Comparison of ENCODE assay signal across 32 cellular contexts in genomic region chrX:4579999-4580398, GRCh38.
"Had no signal": no experiment of that assay in that cellular context is flagged by ENCODE, and none has a peak within 500 bp of the region (broad histone marks: within the 10 kb centered on the region; RNA-seq: fewer than 3 reads in every experiment).

No MANE protein-coding gene starts in this region.

- ATAC-seq: naive thymus-derived CD4-positive, alpha-beta T cell; natural killer cell; pancreas; psoas muscle; right cardiac atrium; sciatic nerve; stimulated activated memory B cell treated with anti-CD40 and anti-IgM and Interleukin-4, amounts not matched to agents 10 μg/mL and 1 μg/mL and 100 μg/mL, for 72 hours; stimulated activated naive CD8-positive, alpha-beta T cell treated with anti-CD3 and anti-CD28 coated beads, Interleukin-15, amount 100 ng/mL, for 72 hours; stimulated activated naive CD8-positive, alpha-beta T cell treated with anti-CD3 and anti-CD28 coated beads, Interleukin-15, Interleukin-2, amounts not matched to agents 100 U/mL and 50 U/mL, for 24 hours; upper lobe of right lung had no signal

- H3K4me3 Mint-ChIP-seq: naive thymus-derived CD4-positive, alpha-beta T cell; natural killer cell; nephron; neural crest cell; stimulated activated memory B cell treated with anti-CD40 and anti-IgM and Interleukin-4, amounts not matched to agents 10 μg/mL and 1 μg/mL and 100 μg/mL, for 72 hours; stimulated activated naive CD8-positive, alpha-beta T cell treated with anti-CD3 and anti-CD28 coated beads, Interleukin-15, amount 100 ng/mL, for 72 hours; type B pancreatic cell had no signal

- H3K36me3 Mint-ChIP-seq: naive thymus-derived CD4-positive, alpha-beta T cell; natural killer cell; stimulated activated memory B cell treated with anti-CD40 and anti-IgM and Interleukin-4, amounts not matched to agents 10 μg/mL and 1 μg/mL and 100 μg/mL, for 72 hours; type B pancreatic cell had no signal

- H3K27ac Mint-ChIP-seq: naive thymus-derived CD4-positive, alpha-beta T cell; natural killer cell; nephron; progenitor cell of endocrine pancreas; stimulated activated memory B cell treated with anti-CD40 and anti-IgM and Interleukin-4, amounts not matched to agents 10 μg/mL and 1 μg/mL and 100 μg/mL, for 72 hours; stimulated activated naive CD8-positive, alpha-beta T cell treated with anti-CD3 and anti-CD28 coated beads, Interleukin-15, amount 100 ng/mL, for 72 hours; type B pancreatic cell had no signal

- H3K4me3 ChIP-seq: pancreas, psoas muscle, skin epidermis, smooth muscle cell, spleen, suprapubic skin, testis, tibial artery, transverse colon, upper lobe of right lung, uterus had no signal

- DNase-seq: naive thymus-derived CD4-positive, alpha-beta T cell; natural killer cell; nucleus accumbens; pancreas; posterior cingulate gyrus; psoas muscle; right cardiac atrium; spleen; stimulated activated CD4-positive, alpha-beta T cell treated with anti-CD3 and anti-CD28 coated beads, Interleukin-12 subunit alpha, Interleukin-12 subunit beta, amount 100 ng/mL, for 4 hours; stimulated activated CD4-positive, alpha-beta T cell treated with anti-CD3 and anti-CD28 coated beads, Interleukin-1b, Interleukin-23, amount 100 ng/mL, for 48 hours; stimulated activated CD4-positive, alpha-beta T cell treated with anti-CD3 and anti-CD28 coated beads, Interleukin-4, amount 100 ng/mL, for 1 hour; stimulated activated CD4-positive, alpha-beta T cell treated with anti-CD3 and anti-CD28 coated beads, Interleukin-4, amount 100 ng/mL, for 4 hours; stimulated activated CD8-positive, alpha-beta memory T cell treated with anti-CD3 and anti-CD28 coated beads, Interleukin-4, amount 100 ng/mL, for 48 hours; stimulated activated naive CD4-positive, alpha-beta T cell; stimulated activated naive CD8-positive, alpha-beta T cell treated with anti-CD3 and anti-CD28 coated beads, Interleukin-15, amount 100 ng/mL, for 72 hours; stimulated activated naive CD8-positive, alpha-beta T cell treated with anti-CD3 and anti-CD28 coated beads, Interleukin-15, Interleukin-2, amounts not matched to agents 100 U/mL and 50 U/mL, for 24 hours; substantia nigra; testis; tibial artery; transverse colon; upper lobe of right lung; uterus had no signal

- H3K27ac ChIP-seq: neutrophil, pancreas, psoas muscle, skin epidermis, spleen, suprapubic skin, testis, tibial artery, transverse colon, upper lobe of right lung, uterus had no signal

- H3K27me3 Mint-ChIP-seq: naive thymus-derived CD4-positive, alpha-beta T cell; progenitor cell of endocrine pancreas; stimulated activated memory B cell treated with anti-CD40 and anti-IgM and Interleukin-4, amounts not matched to agents 10 μg/mL and 1 μg/mL and 100 μg/mL, for 72 hours; stimulated activated naive CD8-positive, alpha-beta T cell treated with anti-CD3 and anti-CD28 coated beads, Interleukin-15, amount 100 ng/mL, for 72 hours; type B pancreatic cell had no signal

- FAIRE-seq: pancreas had no signal

- H3K36me3 ChIP-seq: neutrophil, pancreas, spleen, suprapubic skin, tibial artery, transverse colon, upper lobe of right lung, uterus had no signal

- H3K27me3 ChIP-seq: neutrophil, spleen, suprapubic skin, testis, tibial artery, transverse colon, upper lobe of right lung, uterus had no signal

- H3K9me3 ChIP-seq: neutrophil, pancreas, psoas muscle, spleen, suprapubic skin, testis, tibial artery, transverse colon, upper lobe of right lung, uterus had no signal

- H3K4me1 ChIP-seq: pancreas, psoas muscle, spleen, suprapubic skin, testis, tibial artery, transverse colon, upper lobe of right lung, uterus had no signal

- H3K4me2 ChIP-seq: smooth muscle cell had no signal

- H3K4me1 Mint-ChIP-seq: naive thymus-derived CD4-positive, alpha-beta T cell; natural killer cell; nephron; neural crest cell; stimulated activated memory B cell treated with anti-CD40 and anti-IgM and Interleukin-4, amounts not matched to agents 10 μg/mL and 1 μg/mL and 100 μg/mL, for 72 hours; stimulated activated naive CD8-positive, alpha-beta T cell treated with anti-CD3 and anti-CD28 coated beads, Interleukin-15, amount 100 ng/mL, for 72 hours had no signal
